ENCODE assay signal across 9 cellular contexts in genomic region chr5:23506329-23507236, GRCh38. TPM values are rescaled to one million over a fixed set of nuclear protein-coding genes. Genes with fewer than 3 reads are reported as not detected.
DNase-seq lines count a peak whose midpoint lies in the region; ATAC-seq and TF ChIP-seq lines count a peak whose summit lies in the region.
"Had no signal": no experiment of that assay in that cellular context is flagged by ENCODE, and none has a peak within 500 bp of the region (broad histone marks: within the 10 kb centered on the region; RNA-seq: fewer than 3 reads in every experiment).

No MANE protein-coding gene starts in this region.

- no peaks in the 10 kb centered on the region for H3K27me3 Mint-ChIP-seq in activated naive CD4-positive, alpha-beta T cell treated with anti-CD3 and anti-CD28 coated beads, Interleukin-2, amount 10 ng/mL, durations not matched to agents 7 days and 5 days

- in situ Hi-C loops in astrocyte of the cerebellum (cut with HindIII; ENCODE audit: low sequenced_read_pairs) = no loop called here

- H3K9me3 Mint-ChIP-seq in activated naive CD4-positive, alpha-beta T cell treated with anti-CD3 and anti-CD28 coated beads, Interleukin-2, amount 10 ng/mL, durations not matched to agents 7 days and 5 days = peaks cover 22% of the 10 kb centered on the region

- peaks cover 1% of the 10 kb centered on the region for H3K36me3 Mint-ChIP-seq in activated naive CD4-positive, alpha-beta T cell treated with anti-CD3 and anti-CD28 coated beads, Interleukin-2, amount 10 ng/mL, durations not matched to agents 7 days and 5 days

- peak; percentile 25 to 42 for ATAC-seq in lower lobe of right lung
- ATAC-seq in HG02870 (IDR thresholded peaks at IDR 0.05; ENCODE audit: unreplicated experiment) = no peak

- no peaks in the 10 kb centered on the region for H3K4me1 Mint-ChIP-seq in activated naive CD4-positive, alpha-beta T cell treated with anti-CD3 and anti-CD28 coated beads, Interleukin-2, amount 10 ng/mL, durations not matched to agents 7 days and 5 days

- H3K27me3 ChIP-seq in lower lobe of right lung (ENCODE audit: low read depth) = no peaks in the 10 kb centered on the region

- no peak overlapping the region for H3K4me3 Mint-ChIP-seq in activated naive CD4-positive, alpha-beta T cell treated with anti-CD3 and anti-CD28 coated beads, Interleukin-2, amount 10 ng/mL, durations not matched to agents 7 days and 5 days

- no peak overlapping the region for H3K27ac Mint-ChIP-seq in activated naive CD4-positive, alpha-beta T cell treated with anti-CD3 and anti-CD28 coated beads, Interleukin-2, amount 10 ng/mL, durations not matched to agents 7 days and 5 days

- peak overlapping the region; percentile 22 for H3K4me3 ChIP-seq in astrocyte of the cerebellum (ENCODE audit: low read depth, low read length)
- H3K4me3 ChIP-seq in lower lobe of right lung = peak overlapping the region; percentile 27

- DNase-seq in DMS53 treated with DMSO at 0.1 percent for 48 hours (lab: John Stamatoyannopoulos, UW; ENCODE audit: unreplicated experiment) (peak; percentile 52), NCI-H1417 treated with DMSO at 0.1 percent for 48 hours (lab: John Stamatoyannopoulos, UW) (peak; percentile 81), astrocyte of the cerebellum (ENCODE audit: low read depth) (no peak), lower lobe of right lung (no peak), UCSD-AML1 (lab: John Stamatoyannopoulos, UW; ENCODE audit: unreplicated experiment) (no peak), DMS153 (lab: John Stamatoyannopoulos, UW) (no peak)
- no peak for DNase-seq in activated naive CD4-positive, alpha-beta T cell treated with anti-CD3 and anti-CD28 coated beads, Interleukin-2, amount 10 ng/mL, durations not matched to agents 7 days and 5 days

- TF ChIP-seq CTCF in astrocyte of the cerebellum (IDR thresholded peaks at IDR 0.05; ENCODE audit: low read depth, low read length, missing control alignments) (peak; percentile 3), lower lobe of right lung (IDR thresholded peaks at IDR 0.05) (no peak)

- no peaks in the 10 kb centered on the region for H3K9me3 ChIP-seq in lower lobe of right lung

- CTCF ChIA-PET in activated naive CD4-positive, alpha-beta T cell treated with anti-CD3 and anti-CD28 coated beads, Interleukin-2, amount 10 ng/mL, durations not matched to agents 7 days and 5 days (lab: Charles Lee) = no interaction called here

- H3K27ac ChIP-seq in lower lobe of right lung = no peak overlapping the region

- no peaks in the 10 kb centered on the region for H3K4me1 ChIP-seq in lower lobe of right lung

- H3K36me3 ChIP-seq in lower lobe of right lung = no peaks in the 10 kb centered on the region

- intact Hi-C loops in lower lobe of right lung (cut with DNase I) = no loop called here

RNA-seq across cellular contexts. Expression of gene PRDM9, which starts 0.8 kb away (rescaled TPM):
- not detected for total RNA-seq in lower lobe of right lung
- total RNA-seq: mesenteric fat pad had no signal

Comparison
In these comparisons a context has a peak if more than half of its experiments do, and no peak if none do; other contexts are left out.
1. DNase-seq: peak in DMS53 treated with DMSO at 0.1 percent for 48 hours (single experiment) and NCI-H1417 treated with DMSO at 0.1 percent for 48 hours (single experiment); none in astrocyte of the cerebellum (single experiment), lower lobe of right lung (single experiment), UCSD-AML1 (single experiment), DMS153 (single experiment) and activated naive CD4-positive, alpha-beta T cell treated with anti-CD3 and anti-CD28 coated beads, Interleukin-2, amount 10 ng/mL, durations not matched to agents 7 days and 5 days (single experiment).